Comparison of ENCODE assay signal across 9 cellular contexts in genomic region chr7:79452495-79453265, GRCh38. TPM values are rescaled to one million over a fixed set of nuclear protein-coding genes. Genes with fewer than 3 reads are reported as not detected.
DNase-seq lines count a peak whose midpoint lies in the region; ATAC-seq, FAIRE-seq and TF ChIP-seq lines count a peak whose summit lies in the region.
"Had no signal": no experiment of that assay in that cellular context is flagged by ENCODE, and none has a peak within 500 bp of the region (broad histone marks: within the 10 kb centered on the region; RNA-seq: fewer than 3 reads in every experiment).

No MANE protein-coding gene starts in this region.

- H2AFZ ChIP-seq in astrocyte (ENCODE audit: low read depth, low read length): peak overlapping the region; percentile 95

- peak overlapping the region; percentile 89 for H3K9ac ChIP-seq in astrocyte (ENCODE audit: low read length)
- H3K9ac ChIP-seq in iPS-18a (ENCODE audit: low read length): no peak overlapping the region

- peak overlapping the region; percentile 97 for H3K4me3 Mint-ChIP-seq in astrocyte (ENCODE audit: unreplicated experiment)

- no peaks in the 10 kb centered on the region for H4K20me1 ChIP-seq in astrocyte (ENCODE audit: insufficient read depth, low read length)

- no peaks in the 10 kb centered on the region for H3K36me3 ChIP-seq in astrocyte (ENCODE audit: insufficient read depth, low read length)
- no peaks in the 10 kb centered on the region for H3K36me3 ChIP-seq in iPS-18a (ENCODE audit: control insufficient read depth, low read depth, low read length)

- H3K27ac ChIP-seq in astrocyte (ENCODE audit: low read depth, low read length) (peak overlapping the region; percentile 81), iPS-18a (ENCODE audit: low read length) (no peak overlapping the region)
- H3K27ac ChIP-seq: C4-2B had no signal

- H3K9me3 ChIP-seq in astrocyte (ENCODE audit: insufficient read depth, low read depth, low read length) (no peaks in the 10 kb centered on the region), iPS-18a (ENCODE audit: control insufficient read depth, low read depth, low read length) (no peaks in the 10 kb centered on the region)

- no peaks in the 10 kb centered on the region for H3K9me3 Mint-ChIP-seq in astrocyte (ENCODE audit: unreplicated experiment)

- H3K36me3 Mint-ChIP-seq in astrocyte (ENCODE audit: low read depth, unreplicated experiment): peaks cover 4% of the 10 kb centered on the region

- no peak for FAIRE-seq in astrocyte (lab: Jason Lieb, UNC)

- no peaks in the 10 kb centered on the region for H3K27me3 ChIP-seq in astrocyte (ENCODE audit: insufficient read depth, low read length)
- peaks cover 64% of the 10 kb centered on the region for H3K27me3 ChIP-seq in iPS-18a (ENCODE audit: control insufficient read depth, insufficient read depth, low read length)

- H3K4me1 Mint-ChIP-seq in astrocyte (ENCODE audit: low read depth, unreplicated experiment): peaks cover 4% of the 10 kb centered on the region

- H3K4me1 ChIP-seq in astrocyte (ENCODE audit: insufficient read depth, low read length): peaks cover 18% of the 10 kb centered on the region
- H3K4me1 ChIP-seq in iPS-18a (ENCODE audit: control insufficient read depth, low read depth, low read length): peaks cover 4% of the 10 kb centered on the region

- peak overlapping the region; percentile 85 for H3K27ac Mint-ChIP-seq in astrocyte (ENCODE audit: unreplicated experiment)

- H3K4me3 ChIP-seq in astrocyte (ENCODE audit: insufficient read depth, low read depth, low read length) (peak overlapping the region; percentile 80), iPS-18a (ENCODE audit: low read length) (peak overlapping the region; percentile 72)

- H3K27me3 Mint-ChIP-seq in astrocyte (ENCODE audit: low read depth, unreplicated experiment): peaks cover 2% of the 10 kb centered on the region

- no peaks in the 10 kb centered on the region for H3K79me2 ChIP-seq in astrocyte (ENCODE audit: insufficient read depth, low read length)

- DNase-seq in NCI-H748 (lab: John Stamatoyannopoulos, UW; ENCODE audit: unreplicated experiment): peak; percentile 57
- no peak for DNase-seq in NCI-H748 treated with DMSO at 0.1 percent for 48 hours (lab: John Stamatoyannopoulos, UW)
- peak; percentile 8 for DNase-seq in astrocyte (ENCODE audit: low read depth)
- peak; percentile 63 for DNase-seq in sciatic nerve (ENCODE audit: low spot score)
- DNase-seq in NK-92 treated with Interleukin-12 subunit alpha and Interleukin-12 subunit beta, amount 100 ng/mL, for 24 hours (lab: John Stamatoyannopoulos, UW): no peak
- no peak for DNase-seq in NCI-H2196 (lab: John Stamatoyannopoulos, UW; ENCODE audit: unreplicated experiment)

- TF ChIP-seq CTCF in astrocyte (IDR thresholded peaks at IDR 0.05; ENCODE audit: insufficient read depth, low read depth, low read length): no peak

- ATAC-seq in sciatic nerve (peak; percentile 42), HG02678 (IDR thresholded peaks at IDR 0.05; ENCODE audit: unreplicated experiment) (no peak)

- peak overlapping the region; percentile 100 for H3K4me2 ChIP-seq in astrocyte (ENCODE audit: low read length)

- intact Hi-C loops in sciatic nerve (cut with DNase I): no loop called here

RNA-seq across cellular contexts. Expression of gene MAGI2, which starts 0.8 kb away (rescaled TPM):
- total RNA-seq in astrocyte (5.4 and 5.8 TPM in 2 replicates), sciatic nerve (51.3 TPM)

Comparison
In these comparisons a context has a peak if more than half of its experiments do, and no peak if none do; other contexts are left out.
1. DNase-seq: peak in NCI-H748 (single experiment), astrocyte (single experiment) and sciatic nerve (single experiment); none in NCI-H748 treated with DMSO at 0.1 percent for 48 hours (single experiment), NK-92 treated with Interleukin-12 subunit alpha and Interleukin-12 subunit beta, amount 100 ng/mL, for 24 hours (single experiment) and NCI-H2196 (single experiment).